8 cellular contexts compared by ENCODE assay signal in genomic region chr17:64174686-64175456, GRCh38. TPM values are rescaled to one million over a fixed set of nuclear protein-coding genes. Genes with fewer than 3 reads are reported as not detected.
DNase-seq lines count a peak whose midpoint lies in the region; ATAC-seq and TF ChIP-seq lines count a peak whose summit lies in the region.

No MANE protein-coding gene starts in this region.

- no peak for TF ChIP-seq CTCF in body of pancreas (IDR thresholded peaks at IDR 0.05)
- no peak for TF ChIP-seq CTCF in suprapubic skin (IDR thresholded peaks at IDR 0.05)

- in situ Hi-C loops in KBM-7 (cut with MboI; ENCODE audit: low pct_unique_long_range_greater_than_20kb, low sequenced_read_pairs), result no loop called here

- intact Hi-C loops in body of pancreas (cut with DNase I), result no loop called here

- H3K9me3 ChIP-seq in body of pancreas (no peaks in the 10 kb centered on the region), suprapubic skin (no peaks in the 10 kb centered on the region)

- DNase-seq in KBM-7 (peak; percentile 58), body of pancreas (peak in 3 of 4 donors; percentile 45 to 78 (median 75)), inferior parietal cortex (ENCODE audit: extremely low spot score) (peak; percentile 65), suprapubic skin (ENCODE audit: low spot score in 2 of 2) (no peak), SHP77 treated with DMSO at 0.1 percent for 48 hours (lab: John Stamatoyannopoulos, UW) (no peak), kidney glomerular epithelial cell (lab: John Stamatoyannopoulos, UW) (no peak)

- H3K36me3 ChIP-seq in body of pancreas (replicated peaks in 1 of 2; ENCODE audit: insufficient read depth in 1 of 2, low read depth in 2 of 2) (no peaks in the 10 kb centered on the region), suprapubic skin (peaks cover 23% of the 10 kb centered on the region)

- 75 to 87% methylated on average over 6 to 7 of the region's 7 CpGs for WGBS in body of pancreas, 2 donors
- WGBS in suprapubic skin, result 82% methylated on average over 5 of the region's 7 CpGs

- H3K4me3 ChIP-seq in body of pancreas, result no peak overlapping the region
- H3K4me3 ChIP-seq in suprapubic skin, result no peak overlapping the region

- peaks cover 48% of the 10 kb centered on the region for H3K4me1 ChIP-seq in body of pancreas
- H3K4me1 ChIP-seq in suprapubic skin, result peaks cover 3% of the 10 kb centered on the region

- ATAC-seq in body of pancreas (peak; percentile 69), GM18858 (IDR thresholded peaks at IDR 0.05; ENCODE audit: unreplicated experiment) (no peak), HG02678 (IDR thresholded peaks at IDR 0.05; ENCODE audit: unreplicated experiment) (no peak)

- H3K27ac ChIP-seq in body of pancreas (peak overlapping the region; percentile 30 to 69 (median 47)), suprapubic skin (peak overlapping the region; percentile 48)

- no peak for TF ChIP-seq EP300 in suprapubic skin (IDR thresholded peaks at IDR 0.05)

- H3K27me3 ChIP-seq in body of pancreas (no peaks in the 10 kb centered on the region), suprapubic skin (no peaks in the 10 kb centered on the region)

- TF ChIP-seq POLR2A in body of pancreas (IDR thresholded peaks at IDR 0.05), result no peak
- no peak for TF ChIP-seq POLR2A in suprapubic skin (IDR thresholded peaks at IDR 0.05)

RNA-seq across cellular contexts. Expression of gene ERN1, which starts 44.9 kb away (rescaled TPM):
- total RNA-seq in body of pancreas (10 to 100 TPM; 63.3 to 77.1 TPM), suprapubic skin (10 to 100 TPM; 21.2 to 41.1 (median 35.1) TPM)

Comparison
In these comparisons a context has a peak if more than half of its experiments do, and no peak if none do; other contexts are left out.
1. DNase-seq: peak in KBM-7 (single experiment), body of pancreas (3 of 4) and inferior parietal cortex (single experiment); none in suprapubic skin (0 of 2), SHP77 treated with DMSO at 0.1 percent for 48 hours (single experiment) and kidney glomerular epithelial cell (single experiment).